ENCODE assay signal across 9 cellular contexts in genomic region chr7:98872328-98872924, GRCh38. TPM values are rescaled to one million over a fixed set of nuclear protein-coding genes. Genes with fewer than 3 reads are reported as not detected.
DNase-seq lines count a peak whose midpoint lies in the region; ATAC-seq and TF ChIP-seq lines count a peak whose summit lies in the region.
"Had no signal": no experiment of that assay in that cellular context is flagged by ENCODE, and none has a peak within 500 bp of the region (broad histone marks: within the 10 kb centered on the region; RNA-seq: fewer than 3 reads in every experiment).

No MANE protein-coding gene starts in this region.

- POLR2A ChIA-PET in BJ (lab: Charles Lee) = no interaction called here

- H3K9me3 ChIP-seq in esophagus squamous epithelium = no peaks in the 10 kb centered on the region

- H3K4me1 ChIP-seq in esophagus squamous epithelium = peaks cover 0 to 21% (median 13%) of the 10 kb centered on the region in 3 donors

- no peak overlapping the region for H3K27ac Mint-ChIP-seq in glutamatergic neuron (ENCODE audit: unreplicated experiment)

- H3K27me3 ChIP-seq in BJ (ENCODE audit: control insufficient read depth, insufficient read depth, low read length) (peaks cover 10% of the 10 kb centered on the region), esophagus squamous epithelium (peaks cover 0 to 52% (median 8%) of the 10 kb centered on the region in 4 donors)

- H3K27me3 Mint-ChIP-seq in glutamatergic neuron (ENCODE audit: unreplicated experiment) = peaks cover 6% of the 10 kb centered on the region

- no peak overlapping the region for H3K4me3 Mint-ChIP-seq in glutamatergic neuron (ENCODE audit: unreplicated experiment)

- CTCF ChIA-PET in BJ (lab: Yijun Ruan, JAX) = interaction anchor here (0.6 to 2.7 kb wide), 5 partner anchors 31 to 494 kb away, joined by 3 to 18 read pairs (median 3); no protein-coding TSS in a partner anchor

- TF ChIP-seq POLR2A in esophagus squamous epithelium (IDR thresholded peaks at IDR 0.05) = no peak

- H3K4me3 ChIP-seq in BJ (ENCODE audit: low read depth, low read length) (no peak overlapping the region), esophagus squamous epithelium (no peak overlapping the region)

- in situ Hi-C loops in SK-MEL-5 (cut with HindIII; ENCODE audit: low pct_unique_long_range_greater_than_20kb, low sequenced_read_pairs) = no loop called here

- TF ChIP-seq CTCF in BJ (IDR thresholded peaks at IDR 0.05; ENCODE audit: insufficient read depth, low read depth, low read length) = peak; percentile 12; the same call in 1 of the 2 replicates
- TF ChIP-seq CTCF in GM12872 (IDR thresholded peaks at IDR 0.05; ENCODE audit: insufficient read depth, low read depth, low read length) = peak; percentile 59
- TF ChIP-seq CTCF in glutamatergic neuron (IDR thresholded peaks at IDR 0.05; ENCODE audit: partially characterized antibody, unreplicated experiment) = peak; percentile 58
- peak in 1 of 6 experiments; percentile 20 for TF ChIP-seq CTCF in esophagus squamous epithelium (IDR thresholded peaks at IDR 0.05)

- peaks cover 3% of the 10 kb centered on the region for H3K9me3 Mint-ChIP-seq in glutamatergic neuron (ENCODE audit: unreplicated experiment)

- no peaks in the 10 kb centered on the region for H3K36me3 Mint-ChIP-seq in glutamatergic neuron (ENCODE audit: unreplicated experiment)

- no peaks in the 10 kb centered on the region for H3K4me1 Mint-ChIP-seq in glutamatergic neuron (ENCODE audit: low read depth, unreplicated experiment)

- no peak for ATAC-seq in HG03025 (IDR thresholded peaks at IDR 0.05; ENCODE audit: low FRiP score, unreplicated experiment)
- ATAC-seq in HG03135 (IDR thresholded peaks at IDR 0.05; ENCODE audit: unreplicated experiment) = no peak

- H3K36me3 ChIP-seq in BJ (ENCODE audit: control insufficient read depth, insufficient read depth, low read length) (no peaks in the 10 kb centered on the region), esophagus squamous epithelium (no peaks in the 10 kb centered on the region)

- WGBS in esophagus squamous epithelium, 2 donors = 64% methylated on average over 6 to 7 of the region's 7 CpGs

- no peak for DNase-seq in BJ (ENCODE audit: low read depth)
- DNase-seq in SK-MEL-5 (ENCODE audit: low read depth, low spot score) = peak; percentile 34
- no peak for DNase-seq in glutamatergic neuron
- DNase-seq in esophagus squamous epithelium (lab: John Stamatoyannopoulos, UW) = no peak
- no peak for DNase-seq in NK-92 (lab: John Stamatoyannopoulos, UW; ENCODE audit: unreplicated experiment)

- intact Hi-C loops in esophagus squamous epithelium (cut with DNase I) = no loop called here

- H3K27ac ChIP-seq in esophagus squamous epithelium = no peak overlapping the region

RNA-seq across cellular contexts. Expression of gene TMEM130, which starts 2.6 kb away (rescaled TPM):
- 4.4 and 6.4 TPM in 2 replicates for polyA plus RNA-seq in BJ (2011; rRNA removed)
- polyA minus RNA-seq in BJ (2011; rRNA and poly(A)+ RNA removed) = 1.6 and 4.4 TPM in 2 replicates
- not detected in 2 replicates for total RNA-seq in SK-MEL-5 (2014; rRNA removed; shearing (Covaris generic))
- not detected in 2 replicates for polyA plus RNA-seq in SK-MEL-5 (2015; cell fraction: cytosol; rRNA removed)
- polyA plus RNA-seq in SK-MEL-5 (2015; cell fraction: nucleus; rRNA removed) = not detected in 2 replicates
- 7.8 TPM for total RNA-seq in glutamatergic neuron (ENCODE audit: unreplicated experiment)
- under 1 TPM in 2 of 4 donors, not detected in 2; 0.12 to 0.57 TPM for total RNA-seq in esophagus squamous epithelium
- total RNA-seq: lung microvascular endothelial cell had no signal

RNA-seq across cellular contexts. Expression of gene TRRAP, which starts 5.9 kb away (rescaled TPM):
- polyA plus RNA-seq in BJ (2011; rRNA removed) = 11.8 and 17.2 TPM in 2 replicates
- polyA minus RNA-seq in BJ (2011; rRNA and poly(A)+ RNA removed) = 35.6 and 41.3 TPM in 2 replicates
- total RNA-seq in SK-MEL-5 (2014; rRNA removed; shearing (Covaris generic)) = 11.9 and 15.5 TPM in 2 replicates
- polyA plus RNA-seq in SK-MEL-5 (2015; cell fraction: cytosol; rRNA removed) = 33.7 and 44.3 TPM in 2 replicates
- polyA plus RNA-seq in SK-MEL-5 (2015; cell fraction: nucleus; rRNA removed) = 40.1 and 46.9 TPM in 2 replicates
- 68.7 TPM for total RNA-seq in glutamatergic neuron (ENCODE audit: unreplicated experiment)
- 10 to 100 TPM; 12.1 to 25.6 (median 16.7) TPM for total RNA-seq in esophagus squamous epithelium
